13 cellular contexts compared by ENCODE assay signal in the genomic region with DNA sequence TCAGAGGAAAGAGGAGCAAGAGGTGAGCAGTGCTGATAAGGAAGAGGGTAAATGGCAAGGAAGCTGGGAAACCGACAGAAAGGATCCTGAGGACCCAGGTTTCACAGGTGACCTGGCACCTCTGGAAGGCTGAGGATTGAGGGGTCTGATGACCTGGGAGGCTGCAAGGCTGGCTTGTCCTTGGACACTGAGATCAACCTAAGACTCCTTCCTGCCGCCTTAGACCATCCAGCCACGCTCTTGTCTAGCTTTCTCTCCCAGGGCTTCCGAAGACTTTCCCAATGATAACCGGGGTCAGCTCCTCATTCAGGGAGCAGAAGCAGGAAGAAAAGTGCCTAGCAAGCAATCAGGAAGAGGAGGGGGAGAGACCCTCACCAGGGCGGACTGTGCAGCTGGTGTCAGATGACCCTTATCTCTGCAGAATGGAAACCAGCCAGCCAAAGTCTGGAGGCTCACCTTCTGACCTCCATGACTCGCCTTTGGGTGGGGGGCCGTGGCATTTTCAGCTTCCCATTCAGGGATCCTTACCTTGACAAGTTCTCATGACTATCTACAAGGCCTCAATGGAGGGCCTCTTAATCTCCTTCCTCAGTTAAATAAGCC.
A peak's percentile ranks its signal among the peaks of the same experiment; 100 is the strongest.
DNase-seq lines count a peak whose midpoint lies in the region; ATAC-seq, FAIRE-seq and TF ChIP-seq lines count a peak whose summit lies in the region.
"Had no signal": no experiment of that assay in that cellular context is flagged by ENCODE, and none has a peak within 500 bp of the region (broad histone marks: within the 10 kb centered on the region; RNA-seq: fewer than 3 reads in every experiment).

No MANE protein-coding gene starts in this region.

- CTCF ChIA-PET in H1 (lab: Charles Lee; ENCODE audit: partially characterized antibody) = interaction anchor here (0.6 to 9.9 kb wide), 12 partner anchors 9 to 247 kb away, joined by 3 to 97 read pairs (median 10); no protein-coding TSS in a partner anchor

- H3K27ac Mint-ChIP-seq in activated CD4-positive, alpha-beta T cell treated with anti-CD3 and anti-CD28 coated beads, Interleukin-2, amount 10 ng/mL, durations not matched to agents 24 days and 14 days = peak overlapping the region; percentile 9

- H3K27ac ChIP-seq in KOPT-K1 (ENCODE audit: low read depth, low read length, poor library complexity, severe bottlenecking) (peak overlapping the region; percentile 56), H1 (ENCODE audit: low read depth, low read length) (no peak overlapping the region), sigmoid colon (peak overlapping the region; percentile 82 to 98 (median 91))
- H3K27ac ChIP-seq: A549 had no signal

- no peak overlapping the region for H3K18ac ChIP-seq in H1 (ENCODE audit: extremely low read depth, low read length)

- H3K4me1 Mint-ChIP-seq in activated CD4-positive, alpha-beta T cell treated with anti-CD3 and anti-CD28 coated beads, Interleukin-2, amount 10 ng/mL, durations not matched to agents 24 days and 14 days = peaks cover 29% of the 10 kb centered on the region

- H3K9ac ChIP-seq in H1 (replicated peaks in 1 of 4; ENCODE audit: extremely low read depth in 1 of 4, low read depth in 3 of 4, low read length in 3 of 4) = no peak overlapping the region; a peak in 1 of 7 replicates

- H3K27me3 ChIP-seq in H1 (replicated peaks in 1 of 4; ENCODE audit: control insufficient read depth in 3 of 4, extremely low read depth in 1 of 4, insufficient read depth in 3 of 4, low read length in 3 of 4) (no peaks in the 10 kb centered on the region), sigmoid colon (no peaks in the 10 kb centered on the region)

- H3K36me3 Mint-ChIP-seq in activated CD4-positive, alpha-beta T cell treated with anti-CD3 and anti-CD28 coated beads, Interleukin-2, amount 10 ng/mL, durations not matched to agents 24 days and 14 days (ENCODE audit: low read depth) = peaks cover 23% of the 10 kb centered on the region

- FAIRE-seq in H1 (lab: Jason Lieb, UNC) = no peak
- FAIRE-seq: A549 had no signal

- peaks cover 5 to 17% (median 12%) of the 10 kb centered on the region in 4 experiments for H3K4me1 ChIP-seq in H1 (replicated peaks in 1 of 4; ENCODE audit: control insufficient read depth in 3 of 4, insufficient read depth in 4 of 4, low read length in 3 of 4)
- H3K4me1 ChIP-seq in sigmoid colon = peaks cover 0 to 99% (median 79%) of the 10 kb centered on the region in 4 donors
- H3K4me1 ChIP-seq: A549 had no signal

- H3K14ac ChIP-seq in H1 (ENCODE audit: insufficient read length) = no peak overlapping the region

- WGBS in H1 (ENCODE audit: extremely low coverage in 1 of 2, insufficient coverage in 1 of 2, insufficient read length in 1 of 2, insufficient replicate concordance in 2 of 2, low coverage in 1 of 2, low lambda C conversion rate in 2 of 2, missing lambda C conversion rate in 1 of 2), 2 experiments = 88% methylated on average over 8 of the region's 8 CpGs; no CpG with 5 or more reads in 1 of the 2 experiments
- WGBS in sigmoid colon, 2 donors = 84 to 89% methylated on average over 8 of the region's 8 CpGs

- no peak for DNase-seq in activated CD4-positive, alpha-beta T cell treated with anti-CD3 and anti-CD28 coated beads, Interleukin-2, amount 10 ng/mL, durations not matched to agents 24 days and 14 days
- DNase-seq in activated CD4-positive, alpha-beta T cell treated with anti-CD3 and anti-CD28 coated beads for 1 hour = no peak
- DNase-seq in H1 (ENCODE audit: low read depth in 1 of 2, low spot score in 2 of 2) (no peak), sigmoid colon (no peak), NCI-H1930 (lab: John Stamatoyannopoulos, UW) (no peak)
- DNase-seq: head of caudate nucleus, NCI-H146, NCI-H345, SHP77 treated with DMSO at 0.1 percent for 48 hours had no signal

- no peak overlapping the region for H3K4me3 ChIP-seq in H1 (ENCODE audit: extremely low read depth in 1 of 4, insufficient read depth in 2 of 4, low read depth in 3 of 4, low read length in 4 of 4)
- H3K4me3 ChIP-seq in sigmoid colon = no peak overlapping the region
- H3K4me3 ChIP-seq: A549 had no signal

- no peaks in the 10 kb centered on the region for H3K23me2 ChIP-seq in H1 (ENCODE audit: low read depth, low read length)

- H3K4me2 ChIP-seq in H1 (ENCODE audit: insufficient read depth in 1 of 2, low read depth in 2 of 2, low read length in 2 of 2) = no peak overlapping the region
- H3K4me2 ChIP-seq: A549 had no signal

- H3K9me3 ChIP-seq in KOPT-K1 (ENCODE audit: insufficient read depth, low read length, poor library complexity, severe bottlenecking) (no peaks in the 10 kb centered on the region), H1 (ENCODE audit: insufficient read depth in 2 of 2, low read depth in 1 of 2, low read length in 1 of 2) (no peaks in the 10 kb centered on the region), sigmoid colon (no peaks in the 10 kb centered on the region)
- H3K9me3 ChIP-seq: A549 had no signal

- H3K56ac ChIP-seq in H1 (replicated peaks; ENCODE audit: insufficient read length, low read depth, low read length) = no peak overlapping the region

- H4K5ac ChIP-seq in H1 (ENCODE audit: insufficient read length, low read depth, low read length) = no peak overlapping the region

- H4K8ac ChIP-seq in H1 (ENCODE audit: extremely low read depth, insufficient read depth, low read length) = no peak overlapping the region

- H3K9me3 Mint-ChIP-seq in activated CD4-positive, alpha-beta T cell treated with anti-CD3 and anti-CD28 coated beads, Interleukin-2, amount 10 ng/mL, durations not matched to agents 24 days and 14 days = no peaks in the 10 kb centered on the region

- peaks cover 0 to 81% of the 10 kb centered on the region in 2 experiments; a peak in 3 of 4 replicates for H3K79me2 ChIP-seq in H1 (ENCODE audit: control insufficient read depth in 1 of 2, insufficient read depth in 2 of 2, low read length in 2 of 2)

- no peak for TF ChIP-seq CTCF in H1 (IDR thresholded peaks at IDR 0.05; ENCODE audit: control extremely low read depth in 1 of 3, insufficient read depth in 1 of 3, low read depth in 1 of 3, low read length in 3 of 3)
- no peak for TF ChIP-seq CTCF in sigmoid colon (IDR thresholded peaks at IDR 0.05)

- H2BK5ac ChIP-seq in H1 (ENCODE audit: low read depth, low read length) = peak overlapping the region; percentile 18; the same call in 1 of the 2 replicates

- H3K79me1 ChIP-seq in H1 (ENCODE audit: low read depth, low read length) = peaks cover 35% of the 10 kb centered on the region

- no peak for TF ChIP-seq RAD21 in H1 (IDR thresholded peaks at IDR 0.05 in 1 of 2, conservative IDR thresholded peaks at IDR 0.05 in 1 of 2; ENCODE audit: low read depth in 2 of 2, low read length in 2 of 2)

- H4K20me1 ChIP-seq in H1 (replicated peaks in 1 of 2; ENCODE audit: control insufficient read depth in 1 of 2, insufficient read depth in 2 of 2, low read length in 2 of 2) = peaks cover 28 to 39% of the 10 kb centered on the region in 2 experiments

- POLR2A ChIA-PET in H1 (lab: Charles Lee; ENCODE audit: partially characterized antibody) = interaction anchor here (0.9 to 1.5 kb wide), 3 partner anchors 12 to 76 kb away, joined by 3 to 4 read pairs (median 4); no protein-coding TSS in a partner anchor

- H2BK15ac ChIP-seq in H1 (ENCODE audit: low read length) = no peak overlapping the region

- no peak overlapping the region for H2BK12ac ChIP-seq in H1 (ENCODE audit: low read depth, low read length)

- H2BK120ac ChIP-seq in H1 (replicated peaks; ENCODE audit: low read depth, low read length) = no peak overlapping the region

- no peak overlapping the region for H2AK5ac ChIP-seq in H1 (ENCODE audit: low read depth, low read length)

- H2AFZ ChIP-seq in H1 (ENCODE audit: low read length) = no peak overlapping the region

- H3K23ac ChIP-seq in H1 (ENCODE audit: insufficient read length) = no peak overlapping the region

- no peak overlapping the region for H4K91ac ChIP-seq in H1 (replicated peaks; ENCODE audit: insufficient read length, low read length)

- H3K4me3 Mint-ChIP-seq in activated CD4-positive, alpha-beta T cell treated with anti-CD3 and anti-CD28 coated beads, Interleukin-2, amount 10 ng/mL, durations not matched to agents 24 days and 14 days = no peak overlapping the region

- TF ChIP-seq EP300 in H1 (IDR thresholded peaks at IDR 0.05; ENCODE audit: borderline replicate concordance in 1 of 2, low read depth in 2 of 2, low read length in 2 of 2) = no peak
- TF ChIP-seq EP300 in sigmoid colon (IDR thresholded peaks at IDR 0.05) = no peak

- H2BK20ac ChIP-seq in H1 (ENCODE audit: low read length) = no peak overlapping the region

- no peak for ATAC-seq in GM21367 (IDR thresholded peaks at IDR 0.05; ENCODE audit: unreplicated experiment)
- no peak for ATAC-seq in SK-N-SH treated with all-trans-retinoic acid at 6 μM for 48 hours
- ATAC-seq: A549 had no signal

- TF ChIP-seq POLR2A in H1 (IDR thresholded peaks at IDR 0.05; ENCODE audit: control extremely low read depth in 1 of 2, low read depth in 2 of 2, low read length in 2 of 2) = no peak
- TF ChIP-seq POLR2A in sigmoid colon (IDR thresholded peaks at IDR 0.05) = no peak

- intact Hi-C loops in activated CD4-positive, alpha-beta T cell treated with anti-CD3 and anti-CD28 coated beads, Interleukin-2, amount 10 ng/mL, durations not matched to agents 24 days and 14 days (cut with micrococcal nuclease) = no loop called here
- intact Hi-C loops in sigmoid colon (cut with DNase I) = no loop called here

- H3K27me3 Mint-ChIP-seq in activated CD4-positive, alpha-beta T cell treated with anti-CD3 and anti-CD28 coated beads, Interleukin-2, amount 10 ng/mL, durations not matched to agents 24 days and 14 days = no peaks in the 10 kb centered on the region

- H3K36me3 ChIP-seq in KOPT-K1 (ENCODE audit: insufficient read depth, low read length) (peaks cover 32% of the 10 kb centered on the region), H1 (ENCODE audit: control insufficient read depth in 2 of 4, insufficient read depth in 4 of 4, low read length in 3 of 4) (peaks cover 0 to 6% (median 0%) of the 10 kb centered on the region in 4 experiments; a peak in 1 of 8 replicates), sigmoid colon (peaks cover 0 to 4% (median 0%) of the 10 kb centered on the region in 4 donors)

- no peak overlapping the region for H3K4ac ChIP-seq in H1 (replicated peaks; ENCODE audit: insufficient read length, low read depth, low read length)

TF ChIP-seq in H1, 55 proteins besides CTCF, POLR2A, EP300 and RAD21:
- TF ChIP-seq ASH2L (IDR thresholded peaks at IDR 0.05; ENCODE audit: low read length) (no peak), CREB1 (IDR thresholded peaks at IDR 0.05) (no peak), KDM1A (IDR thresholded peaks at IDR 0.05; ENCODE audit: borderline replicate concordance, low read length) (no peak), CBX8 (IDR thresholded peaks at IDR 0.05; ENCODE audit: borderline replicate concordance, low read depth, low read length) (no peak)

TF ChIP-seq in SK-N-SH treated with all-trans-retinoic acid at 6 μM for 48 hours, 23 proteins besides CTCF, POLR2A, EP300 and RAD21 (continues in another document):
- TF ChIP-seq ZFP30 (CRISPR knock-in tag; IDR thresholded peaks at IDR 0.05) = no peak
- TF ChIP-seq ISL1 (CRISPR knock-in tag; IDR thresholded peaks at IDR 0.05) = no peak
- no peak for TF ChIP-seq SNAI2 (CRISPR knock-in tag; IDR thresholded peaks at IDR 0.05)
